Comparison of ENCODE assay signal across 18 cellular contexts in genomic region chr11:84117394-84117793, GRCh38.
"Had no signal": no experiment of that assay in that cellular context is flagged by ENCODE, and none has a peak within 500 bp of the region (broad histone marks: within the 10 kb centered on the region; RNA-seq: fewer than 3 reads in every experiment).

No MANE protein-coding gene starts in this region.

- ATAC-seq: effector memory CD8-positive, alpha-beta T cell; left lung; natural killer cell treated with Interleukin-12 subunit alpha and Interleukin-12 subunit beta and Interleukin-15 and Interleukin-18, amount 100 ng/mL, for 72 hours; stimulated activated memory B cell treated with anti-CD40 and anti-IgM and Interleukin-4, amounts not matched to agents 10 μg/mL and 1 μg/mL and 100 μg/mL, for 72 hours; T-cell had no signal

- H3K27me3 ChIP-seq: left lung, tibial artery had no signal

- H3K4me1 ChIP-seq: left lung, tibial artery had no signal

- H3K4me3 ChIP-seq: left lung, tibial artery had no signal

- H3K27ac ChIP-seq: epithelial cell of prostate, left lung, tibial artery, VCaP had no signal

- H3K36me3 ChIP-seq: left lung, tibial artery had no signal

- DNase-seq: activated CD4-positive, alpha-beta memory T cell treated with anti-CD3 and anti-CD28 coated beads for 36 hours; activated naive CD4-positive, alpha-beta T cell treated with anti-CD3 and anti-CD28 coated beads, Interleukin-2, amount 10 ng/mL, durations not matched to agents 7 days and 5 days; activated T-cell treated with anti-CD3 and anti-CD28 coated beads, Interleukin-2, amount 50 U/mL, for 24 hours; dermis blood vessel endothelial cell; effector memory CD8-positive, alpha-beta T cell; kidney; left lung; mammary epithelial cell; nucleus accumbens; posterior cingulate gyrus; retina; T-cell; T-helper 9 cell; tibial artery had no signal

- H3K9me3 ChIP-seq: left lung, tibial artery had no signal
